ENCODE assay signal across 11 cellular contexts in the genomic region with DNA sequence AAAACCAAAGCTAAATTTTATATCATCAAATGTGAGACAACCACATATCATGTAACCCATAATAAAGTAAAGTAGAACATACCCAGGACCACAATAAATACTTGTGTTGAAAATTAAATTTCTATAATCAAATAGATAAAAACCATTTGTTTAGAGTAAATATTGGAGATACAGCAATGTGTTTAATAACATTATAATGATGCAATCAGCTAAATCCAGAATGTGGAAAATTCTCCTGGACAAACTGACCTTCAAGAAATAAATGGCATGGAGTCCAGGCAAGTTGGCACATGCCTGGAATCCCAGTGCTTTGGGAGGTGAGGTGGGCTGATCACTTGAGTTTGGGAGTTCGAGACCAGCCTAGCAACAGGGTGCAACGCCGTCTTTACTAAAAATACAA.
"Had no signal": no experiment of that assay in that cellular context is flagged by ENCODE, and none has a peak within 500 bp of the region (broad histone marks: within the 10 kb centered on the region; RNA-seq: fewer than 3 reads in every experiment).

No MANE protein-coding gene starts in this region.

- ATAC-seq: GM23338, HCT116 had no signal

- H3K36me3 ChIP-seq: HAP-1 had no signal

- H2AFZ ChIP-seq: GM23248, GM23338 had no signal

- H3K4me2 ChIP-seq: GM23338 had no signal

- H3K4me3 ChIP-seq: GM23248, GM23338, HAP-1 had no signal

- DNase-seq: GM23248, GOT3, H7, H9, HCEC 1CT, HFFc6 had no signal

- FAIRE-seq: H1, H54 had no signal

- H3K9ac ChIP-seq: GM23248 had no signal

- H3K27ac ChIP-seq: GM23248 had no signal
